17 cellular contexts compared by ENCODE assay signal in genomic region chr11:72445423-72445822, GRCh38.
"Had no signal": no experiment of that assay in that cellular context is flagged by ENCODE, and none has a peak within 500 bp of the region (broad histone marks: within the 10 kb centered on the region; RNA-seq: fewer than 3 reads in every experiment).

No MANE protein-coding gene starts in this region.

- H3K4me3 Mint-ChIP-seq: IgD-negative memory B cell had no signal

- H3K27ac Mint-ChIP-seq: IgD-negative memory B cell had no signal

- H3K9me3 Mint-ChIP-seq: IgD-negative memory B cell had no signal

- DNase-seq: KBM-7, NCI-H1048, NCI-H1105 treated with DMSO at 0.1 percent for 48 hours, NCI-H1417 treated with DMSO at 0.1 percent for 48 hours, NCI-H146, NCI-H1694 treated with DMSO at 0.1 percent for 48 hours, NCI-H1930, NCI-H2081, NCI-H2107, NCI-H2227 treated with DMSO at 0.1 percent for 48 hours, NCI-H524, NCI-H69, NCI-H774, SHP77 had no signal

- FAIRE-seq: RCC 7860 had no signal

- H3K27ac ChIP-seq: RWPE1 had no signal
